In genomic region chr17:47694018-47694817, GRCh38 we compare ENCODE assay signal across 8 cellular contexts. TPM values are rescaled to one million over a fixed set of nuclear protein-coding genes. Genes with fewer than 3 reads are reported as not detected.
DNase-seq lines count a peak whose midpoint lies in the region; ATAC-seq and TF ChIP-seq lines count a peak whose summit lies in the region.

Gene TBKBP1 (plus strand): TSS chr17:47694161. CDS start chr17:47696113, 1,952 bp downstream.

- DNase-seq in GM06990 (ENCODE audit: extremely low read depth, insufficient read length): no peak
- DNase-seq in NCI-H2227 (lab: John Stamatoyannopoulos, UW; ENCODE audit: unreplicated experiment): peak; percentile 91
- DNase-seq in activated CD8-positive, alpha-beta memory T cell treated with anti-CD3 and anti-CD28 coated beads for 24 hours: peak; percentile 84
- DNase-seq in endothelial cell (ENCODE audit: low spot score): peak; percentile 87
- DNase-seq in thoracic aorta (ENCODE audit: low spot score): no peak
- DNase-seq in NCI-H1048 (lab: John Stamatoyannopoulos, UW): no peak
- DNase-seq in middle frontal gyrus (ENCODE audit: extremely low spot score, low spot score): no peak

- H3K9me3 ChIP-seq in mucosa of stomach (ENCODE audit: control insufficient read depth, low read length) (no peaks in the 10 kb centered on the region), thoracic aorta (no peaks in the 10 kb centered on the region)

- H3K27ac ChIP-seq in thoracic aorta: peak within 1 kb of the TSS; percentile 69 to 88

- peak within 1 kb of the TSS; percentile 28 for H3K9ac ChIP-seq in mucosa of stomach (ENCODE audit: low read length)

- H3K36me3 Mint-ChIP-seq in endothelial cell (ENCODE audit: low read depth, unreplicated experiment): peaks cover 14% of the 10 kb centered on the region

- peaks cover 11% of the 10 kb centered on the region for H3K4me1 ChIP-seq in mucosa of stomach (ENCODE audit: control insufficient read depth, insufficient read depth, low read length)
- H3K4me1 ChIP-seq in thoracic aorta (ENCODE audit: control insufficient read depth in 1 of 2, low read depth in 2 of 2): peaks cover 17 to 23% of the 10 kb centered on the region in 2 donors

- TF ChIP-seq CTCF in GM06990 (IDR thresholded peaks at IDR 0.05; ENCODE audit: insufficient read depth, low read length, poor library complexity, severe bottlenecking) (no peak), endothelial cell (IDR thresholded peaks at IDR 0.05; ENCODE audit: unreplicated experiment) (no peak), thoracic aorta (IDR thresholded peaks at IDR 0.05) (no peak)

- no peak for ATAC-seq in thoracic aorta (ENCODE audit: insufficient number of reproducible peaks, low FRiP score, low read depth)

- peaks cover 2% of the 10 kb centered on the region for H3K27me3 ChIP-seq in GM06990 (replicated peaks; ENCODE audit: control insufficient read depth, insufficient read depth, low read length)
- H3K27me3 ChIP-seq in mucosa of stomach (ENCODE audit: control insufficient read depth, insufficient read depth, low read length): peaks cover 27% of the 10 kb centered on the region
- no peaks in the 10 kb centered on the region for H3K27me3 ChIP-seq in thoracic aorta (replicated peaks; ENCODE audit: insufficient read depth)

- peak within 1 kb of the TSS; percentile 87 for H3K27ac Mint-ChIP-seq in endothelial cell (ENCODE audit: unreplicated experiment)

- H3K36me3 ChIP-seq in GM06990 (ENCODE audit: control insufficient read depth, insufficient read depth, low read length) (no peaks in the 10 kb centered on the region), mucosa of stomach (ENCODE audit: control insufficient read depth, insufficient read depth, low read length) (no peaks in the 10 kb centered on the region), thoracic aorta (no peaks in the 10 kb centered on the region)

- peak within 1 kb of the TSS; percentile 96 for H3K4me3 Mint-ChIP-seq in endothelial cell (ENCODE audit: unreplicated experiment)

- H3K27me3 Mint-ChIP-seq in endothelial cell (ENCODE audit: unreplicated experiment): peaks cover 5% of the 10 kb centered on the region

- H3K4me3 ChIP-seq in GM06990 (replicated peaks; ENCODE audit: low read depth, low read length) (peak within 1 kb of the TSS; percentile 51), mucosa of stomach (ENCODE audit: low read length) (no peak within 1 kb of the TSS), thoracic aorta (peak within 1 kb of the TSS; percentile 100)

- H3K9me3 Mint-ChIP-seq in endothelial cell (ENCODE audit: unreplicated experiment): no peaks in the 10 kb centered on the region

- peaks cover 52% of the 10 kb centered on the region for H3K4me1 Mint-ChIP-seq in endothelial cell (ENCODE audit: unreplicated experiment)

RNA-seq across cellular contexts. Expression of gene TBKBP1, which starts in this region (rescaled TPM):
- total RNA-seq in endothelial cell (ENCODE audit: unreplicated experiment) (31.4 TPM), thoracic aorta (10 to 100 TPM in 1 of 2 donors, 1 to 10 TPM in 1; 8.8 to 19.1 TPM)

Comparison
In these comparisons a context has a peak if more than half of its experiments do, and no peak if none do; other contexts are left out.
1. DNase-seq: peak in NCI-H2227 (single experiment), activated CD8-positive, alpha-beta memory T cell treated with anti-CD3 and anti-CD28 coated beads for 24 hours (single experiment) and endothelial cell (single experiment); none in GM06990 (single experiment), thoracic aorta (single experiment), NCI-H1048 (single experiment) and middle frontal gyrus (single experiment).